Comparison of ENCODE assay signal across 22 cellular contexts in genomic region chr2:50831666-50832065, GRCh38.
DNase-seq lines count a peak whose midpoint lies in the region; ATAC-seq and TF ChIP-seq lines count a peak whose summit lies in the region.
"Had no signal": no experiment of that assay in that cellular context is flagged by ENCODE, and none has a peak within 500 bp of the region (broad histone marks: within the 10 kb centered on the region; RNA-seq: fewer than 3 reads in every experiment).

No MANE protein-coding gene starts in this region.

- H2BK15ac ChIP-seq in neuronal stem cell (ENCODE audit: low read length): no peak overlapping the region

- peaks cover 39% of the 10 kb centered on the region for H3K4me1 Mint-ChIP-seq in brain
- H3K4me1 Mint-ChIP-seq: CD14-positive monocyte had no signal

- H2AFZ ChIP-seq in neuronal stem cell (ENCODE audit: low read length): peak overlapping the region; percentile 87

- H2AK5ac ChIP-seq in neuronal stem cell (ENCODE audit: low read depth, low read length): no peak overlapping the region

- H3K79me1 ChIP-seq in neuronal stem cell (ENCODE audit: low read depth, low read length): no peaks in the 10 kb centered on the region

- no CpG with 5 or more reads among the region's 6 CpGs for WGBS in neuronal stem cell (ENCODE audit: extremely low coverage in 2 of 2, insufficient read length in 2 of 2, insufficient replicate concordance in 1 of 2), 2 donors

- H3K23ac ChIP-seq in neuronal stem cell (ENCODE audit: low read depth, low read length, poor library complexity): no peak overlapping the region

- H3K18ac ChIP-seq in neuronal stem cell (ENCODE audit: low read length): no peak overlapping the region

- TF ChIP-seq CTCF in brain (conservative IDR thresholded peaks at IDR 0.05): no peak
- TF ChIP-seq CTCF in BE2C (IDR thresholded peaks at IDR 0.05; ENCODE audit: low read depth, low read length): no peak

- H2BK12ac ChIP-seq in neuronal stem cell (ENCODE audit: low read length): no peak overlapping the region

- no peak overlapping the region for H2BK120ac ChIP-seq in neuronal stem cell (ENCODE audit: low read depth, low read length)

- H3K27ac Mint-ChIP-seq in brain: peak overlapping the region; percentile 60 to 89 (median 87)
- H3K27ac Mint-ChIP-seq: CD14-positive monocyte, HFFc6 had no signal

- no peak overlapping the region for H2BK5ac ChIP-seq in neuronal stem cell (ENCODE audit: low read length)

- H3K4me3 ChIP-seq in neuronal stem cell (ENCODE audit: low read length in 2 of 2): no peak overlapping the region
- H3K4me3 ChIP-seq in BE2C (ENCODE audit: low read depth, low read length): no peak overlapping the region

- H3K36me3 Mint-ChIP-seq in brain: peaks cover 25% of the 10 kb centered on the region
- H3K36me3 Mint-ChIP-seq: CD14-positive monocyte had no signal

- no peak overlapping the region for H3K27ac ChIP-seq in neuronal stem cell (replicated peaks; ENCODE audit: low read length)

- peak overlapping the region in 4 of 5 experiments; percentile 5 to 68 (median 34) for H3K4me3 Mint-ChIP-seq in brain
- H3K4me3 Mint-ChIP-seq: CD14-positive monocyte, HFFc6 had no signal

- H3K4ac ChIP-seq in neuronal stem cell (ENCODE audit: low read length): no peak overlapping the region

- H3K9me3 ChIP-seq in neuronal stem cell (replicated peaks in 1 of 2; ENCODE audit: control insufficient read depth in 2 of 2, insufficient read depth in 1 of 2, low read depth in 1 of 2, low read length in 2 of 2) (peaks cover 0 to 1% of the 10 kb centered on the region in 2 donors), BE2C (no peaks in the 10 kb centered on the region)

- DNase-seq in Ammon's horn (ENCODE audit: low spot score) (peak; percentile 55), hippocampal formation (lab: John Stamatoyannopoulos, UW) (peak; percentile 12 to 25), neuronal stem cell (ENCODE audit: low spot score) (no peak), HUDEP-2 (lab: John Stamatoyannopoulos, UW; ENCODE audit: unreplicated experiment in 76 of 76) (no peak), NCI-H82 (lab: John Stamatoyannopoulos, UW) (no peak), BE2C (no peak)
- DNase-seq: 8988T, AML-193, EL, GF-D8, H7, HFFc6, Karpas-422, NCI-H1694, NCI-H2081, NCI-H510A, NCI-H774 had no signal

- peaks cover 8 to 14% (median 9%) of the 10 kb centered on the region in 5 experiments for H3K9me3 Mint-ChIP-seq in brain

- H3K4me1 ChIP-seq in neuronal stem cell (ENCODE audit: control insufficient read depth in 2 of 2, insufficient read depth in 1 of 2, low read depth in 1 of 2, low read length in 2 of 2) (peaks cover 0 to 10% of the 10 kb centered on the region in 2 donors), BE2C (no peaks in the 10 kb centered on the region)

- no peak overlapping the region for H4K91ac ChIP-seq in neuronal stem cell (ENCODE audit: low read depth, low read length, poor library complexity)

- no peak overlapping the region for H3K14ac ChIP-seq in neuronal stem cell (ENCODE audit: low read length)

- H3K27me3 ChIP-seq in neuronal stem cell (ENCODE audit: control insufficient read depth in 3 of 3, insufficient read depth in 3 of 3, low read depth in 1 of 3, low read length in 3 of 3) (no peaks in the 10 kb centered on the region), BE2C (no peaks in the 10 kb centered on the region)

- H4K8ac ChIP-seq in neuronal stem cell (ENCODE audit: low read depth, low read length): no peak overlapping the region

- no peak overlapping the region for H3K4me2 ChIP-seq in neuronal stem cell (ENCODE audit: insufficient read depth, low read length, poor library complexity, severe bottlenecking)

- ATAC-seq in GM19351 (IDR thresholded peaks at IDR 0.05; ENCODE audit: unreplicated experiment): no peak
- ATAC-seq: Panc1, SK-N-SH treated with all-trans-retinoic acid at 6 μM for 48 hours had no signal

- H3K36me3 ChIP-seq in neuronal stem cell (replicated peaks in 1 of 2; ENCODE audit: control insufficient read depth in 2 of 2, insufficient read depth in 2 of 2, low read length in 2 of 2) (no peaks in the 10 kb centered on the region), BE2C (no peaks in the 10 kb centered on the region)

- H3K9ac ChIP-seq in neuronal stem cell (ENCODE audit: low read depth, low read length, poor library complexity): no peak overlapping the region

- no peaks in the 10 kb centered on the region for H3K27me3 Mint-ChIP-seq in brain

Comparison
In these comparisons a context has a peak if more than half of its experiments do, and no peak if none do; other contexts are left out.
1. DNase-seq: peak in Ammon's horn (single experiment) and hippocampal formation (2 of 2); none in neuronal stem cell (single experiment), HUDEP-2 (0 of 76), NCI-H82 (single experiment) and BE2C (single experiment).